10 cellular contexts compared by ENCODE assay signal in genomic region chr3:159829056-159829995, GRCh38. TPM values are rescaled to one million over a fixed set of nuclear protein-coding genes. Genes with fewer than 3 reads are reported as not detected.
DNase-seq lines count a peak whose midpoint lies in the region; ATAC-seq, FAIRE-seq and TF ChIP-seq lines count a peak whose summit lies in the region.
"Had no signal": no experiment of that assay in that cellular context is flagged by ENCODE, and none has a peak within 500 bp of the region (broad histone marks: within the 10 kb centered on the region; RNA-seq: fewer than 3 reads in every experiment).

No MANE protein-coding gene starts in this region.

- peak; percentile 91 for FAIRE-seq in A204.1 (lab: Jason Lieb, UNC)

- DNase-seq in MG63 = peak; percentile 90
- no peak for DNase-seq in SK-N-MC (ENCODE audit: low read depth, low spot score)
- DNase-seq in hepatocyte (ENCODE audit: low spot score) = peak; percentile 54
- no peak for DNase-seq in GM13977 (ENCODE audit: low spot score)
- DNase-seq in ascending aorta (ENCODE audit: low spot score in 2 of 2) = no peak
- no peak for DNase-seq in coronary artery (ENCODE audit: low spot score)

- H3K9me3 ChIP-seq in MG63 (no peaks in the 10 kb centered on the region), SK-N-MC (ENCODE audit: low read depth, low read length) (no peaks in the 10 kb centered on the region), hepatocyte (ENCODE audit: low read depth) (no peaks in the 10 kb centered on the region), ascending aorta (no peaks in the 10 kb centered on the region)
- H3K9me3 ChIP-seq: Peyer's patch had no signal

- no peaks in the 10 kb centered on the region for H3K79me2 ChIP-seq in hepatocyte

- H3K27me3 ChIP-seq in MG63 = no peaks in the 10 kb centered on the region
- H3K27me3 ChIP-seq in hepatocyte = no peaks in the 10 kb centered on the region
- H3K27me3 ChIP-seq in ascending aorta = no peaks in the 10 kb centered on the region
- H3K27me3 ChIP-seq: Peyer's patch had no signal

- peaks cover 5% of the 10 kb centered on the region for H3K4me1 ChIP-seq in hepatocyte (ENCODE audit: insufficient read depth)
- peaks cover 5 to 26% of the 10 kb centered on the region in 2 donors for H3K4me1 ChIP-seq in ascending aorta

- peak overlapping the region; percentile 55 for H3K4me2 ChIP-seq in hepatocyte

- no peaks in the 10 kb centered on the region for H3K36me3 ChIP-seq in MG63
- no peaks in the 10 kb centered on the region for H3K36me3 ChIP-seq in SK-N-MC (ENCODE audit: insufficient read depth, low read length)
- H3K36me3 ChIP-seq in hepatocyte (replicated peaks; ENCODE audit: insufficient read depth, low read depth) = no peaks in the 10 kb centered on the region
- no peaks in the 10 kb centered on the region for H3K36me3 ChIP-seq in ascending aorta
- H3K36me3 ChIP-seq: Peyer's patch had no signal

- H3K9ac ChIP-seq in SK-N-MC (ENCODE audit: insufficient read length) = peak overlapping the region; percentile 2

- H3K27ac ChIP-seq in SK-N-MC = peak overlapping the region; percentile 49; the same call in 1 of the 2 replicates
- peak overlapping the region; percentile 61 for H3K27ac ChIP-seq in hepatocyte
- no peak overlapping the region for H3K27ac ChIP-seq in ascending aorta
- no peak overlapping the region for H3K27ac ChIP-seq in coronary artery
- H3K27ac ChIP-seq: C4-2B, Peyer's patch had no signal

- H3K4me3 ChIP-seq in MG63 (no peak overlapping the region), SK-N-MC (peak overlapping the region; percentile 66), hepatocyte (no peak overlapping the region), ascending aorta (no peak overlapping the region), coronary artery (no peak overlapping the region)
- H3K4me3 ChIP-seq: Peyer's patch had no signal

- no peaks in the 10 kb centered on the region for H3K9me2 ChIP-seq in hepatocyte (replicated peaks; ENCODE audit: insufficient read depth)

- intact Hi-C loops in ascending aorta (cut with DNase I) = loop anchor here (5.0 kb wide), 2 partner anchors 53 to 178 kb away; no protein-coding TSS in a partner anchor

- ATAC-seq in HG03457 (IDR thresholded peaks at IDR 0.05; ENCODE audit: unreplicated experiment) = no peak

- no peak overlapping the region for H2AFZ ChIP-seq in hepatocyte

- 60% methylated on average over 10 of the region's 10 CpGs for WGBS in hepatocyte (ENCODE audit: low lambda C conversion rate, missing lambda C conversion rate)

- TF ChIP-seq CTCF in hepatocyte (IDR thresholded peaks at IDR 0.05; ENCODE audit: poor library complexity) = no peak
- no peak for TF ChIP-seq CTCF in GM13977 (IDR thresholded peaks at IDR 0.05; ENCODE audit: extremely low read depth, insufficient read depth, missing control alignments)
- TF ChIP-seq CTCF in ascending aorta (IDR thresholded peaks at IDR 0.05) = no peak
- no peak for TF ChIP-seq CTCF in coronary artery (IDR thresholded peaks at IDR 0.05)

- no peaks in the 10 kb centered on the region for H4K20me1 ChIP-seq in hepatocyte (ENCODE audit: insufficient read depth, poor library complexity, severe bottlenecking)

- in situ Hi-C loops in GM13977 (cut with MboI; ENCODE audit: low pct_unique_long_range_greater_than_20kb, low sequenced_read_pairs, unreplicated experiment) = no loop called here

RNA-seq across cellular contexts. Expression of gene SCHIP1, which starts 10.3 kb away (rescaled TPM):
- 0.43 and 3.7 TPM in 2 replicates for total RNA-seq in MG63 (2014; rRNA removed; shearing (Covaris generic); ENCODE audit: low replicate concordance)
- 3.8 and 12.6 TPM in 2 replicates for total RNA-seq in hepatocyte
- 4.3 and 5.2 TPM in 2 replicates for polyA plus RNA-seq in hepatocyte
- 11.7 TPM for total RNA-seq in ascending aorta

Comparison
In these comparisons a context has a peak if more than half of its experiments do, and no peak if none do; other contexts are left out.
1. DNase-seq: peak in MG63 (single experiment) and hepatocyte (single experiment); none in SK-N-MC (single experiment), GM13977 (single experiment), ascending aorta (0 of 2) and coronary artery (single experiment).
2. H3K27ac ChIP-seq: peak in SK-N-MC (single experiment) and hepatocyte (single experiment); none in ascending aorta (0 of 2) and coronary artery (0 of 2).